ENCODE assay signal across 8 cellular contexts in genomic region chr1:16440150-16440479, GRCh38. TPM values are rescaled to one million over a fixed set of nuclear protein-coding genes. Genes with fewer than 3 reads are reported as not detected.
DNase-seq lines count a peak whose midpoint lies in the region; ATAC-seq, FAIRE-seq and TF ChIP-seq lines count a peak whose summit lies in the region.

No MANE protein-coding gene starts in this region.

- peak overlapping the region; percentile 88 for H3K4me2 ChIP-seq in astrocyte (ENCODE audit: low read length)

- peak overlapping the region; percentile 96 for H3K4me3 ChIP-seq in astrocyte (ENCODE audit: insufficient read depth, low read depth, low read length)
- peak overlapping the region; percentile 72 to 96 (median 93) for H3K4me3 ChIP-seq in right lobe of liver
- no peak overlapping the region for H3K4me3 ChIP-seq in aorta (ENCODE audit: low read length in 2 of 2)

- peak overlapping the region; percentile 100 for H2AFZ ChIP-seq in astrocyte (ENCODE audit: low read depth, low read length)

- H3K27ac Mint-ChIP-seq in astrocyte (ENCODE audit: unreplicated experiment), result peak overlapping the region; percentile 91

- peak overlapping the region; percentile 96 for H3K9ac ChIP-seq in astrocyte (ENCODE audit: low read length)

- TF ChIP-seq CTCF in astrocyte (IDR thresholded peaks at IDR 0.05; ENCODE audit: insufficient read depth, low read depth, low read length) (no peak), right lobe of liver (IDR thresholded peaks at IDR 0.05) (no peak)

- intact Hi-C loops in right lobe of liver (cut with DNase I) (no loop called here), aorta (cut with DNase I) (loop anchor here (2.0 to 5.0 kb wide), 2 partner anchors 73 kb away; partner anchors contain the start of gene SZRD1 (in 2 of the 2))

- peak overlapping the region; percentile 97 for H3K4me3 Mint-ChIP-seq in astrocyte (ENCODE audit: unreplicated experiment)

- peaks cover 15% of the 10 kb centered on the region for H3K36me3 ChIP-seq in astrocyte (ENCODE audit: insufficient read depth, low read length)
- H3K36me3 ChIP-seq in right lobe of liver, result peaks cover 0 to 13% (median 1%) of the 10 kb centered on the region in 4 donors
- H3K36me3 ChIP-seq in aorta (ENCODE audit: control insufficient read depth in 1 of 2, insufficient read depth in 2 of 2, low read length in 1 of 2), result no peaks in the 10 kb centered on the region

- H3K4me1 ChIP-seq in astrocyte (ENCODE audit: insufficient read depth, low read length) (no peaks in the 10 kb centered on the region), right lobe of liver (no peaks in the 10 kb centered on the region), aorta (ENCODE audit: control insufficient read depth in 1 of 2, insufficient read depth in 2 of 2, low read length in 2 of 2) (no peaks in the 10 kb centered on the region)

- ATAC-seq in HG03159 (IDR thresholded peaks at IDR 0.05; ENCODE audit: unreplicated experiment) (peak; percentile 25), right lobe of liver (peak in 1 of 4 donors; percentile 19), aorta (ENCODE audit: low FRiP score) (peak; percentile 37)

- H3K9me3 ChIP-seq in astrocyte (ENCODE audit: insufficient read depth, low read depth, low read length) (no peaks in the 10 kb centered on the region), right lobe of liver (no peaks in the 10 kb centered on the region), aorta (ENCODE audit: control insufficient read depth, low read length) (no peaks in the 10 kb centered on the region)

- WGBS in right lobe of liver (ENCODE audit: insufficient coverage, low coverage, low lambda C conversion rate, missing lambda C conversion rate), result 89% methylated on average over 2 of the region's 7 CpGs
- 29 to 36% methylated on average over 7 of the region's 7 CpGs for WGBS in aorta, 2 donors

- peaks cover 44% of the 10 kb centered on the region for H3K79me2 ChIP-seq in astrocyte (ENCODE audit: insufficient read depth, low read length)

- H3K9me3 Mint-ChIP-seq in astrocyte (ENCODE audit: unreplicated experiment), result no peaks in the 10 kb centered on the region

- FAIRE-seq in astrocyte (lab: Jason Lieb, UNC), result no peak

- no peak for TF ChIP-seq POLR2A in right lobe of liver (IDR thresholded peaks at IDR 0.05)

- peaks cover 2% of the 10 kb centered on the region for H3K27me3 Mint-ChIP-seq in astrocyte (ENCODE audit: low read depth, unreplicated experiment)

- peaks cover 25% of the 10 kb centered on the region for H4K20me1 ChIP-seq in astrocyte (ENCODE audit: insufficient read depth, low read length)

- DNase-seq in NCI-H510A (lab: John Stamatoyannopoulos, UW) (peak; percentile 61), NCI-H510A treated with DMSO at 0.1 percent for 48 hours (lab: John Stamatoyannopoulos, UW) (no peak), astrocyte (ENCODE audit: low read depth) (no peak), right lobe of liver (peak in 1 of 3 donors; percentile 49), aorta (no peak), D341Med (ENCODE audit: low spot score) (no peak)
- no peak for DNase-seq in activated CD8-positive, alpha-beta memory T cell treated with anti-CD3 and anti-CD28 coated beads, Interleukin-2, amount 50 U/mL, for 48 hours

- H3K27ac ChIP-seq in astrocyte (ENCODE audit: low read depth, low read length) (no peak overlapping the region), right lobe of liver (peak overlapping the region; percentile 67 to 79 (median 74)), aorta (ENCODE audit: low read depth in 1 of 2, low read length in 2 of 2) (no peak overlapping the region)

- peaks cover 10% of the 10 kb centered on the region for H3K36me3 Mint-ChIP-seq in astrocyte (ENCODE audit: low read depth, unreplicated experiment)

- H3K27me3 ChIP-seq in astrocyte (ENCODE audit: insufficient read depth, low read length), result no peaks in the 10 kb centered on the region
- no peaks in the 10 kb centered on the region for H3K27me3 ChIP-seq in right lobe of liver
- no peaks in the 10 kb centered on the region for H3K27me3 ChIP-seq in aorta (ENCODE audit: control insufficient read depth in 1 of 2, insufficient read depth in 2 of 2, low read length in 1 of 2)

- H3K4me1 Mint-ChIP-seq in astrocyte (ENCODE audit: low read depth, unreplicated experiment), result peaks cover 4% of the 10 kb centered on the region

RNA-seq across cellular contexts. Expression of gene NECAP2, which starts 0.4 kb away (rescaled TPM):
- total RNA-seq in astrocyte, result 78.2 and 80.9 TPM in 2 replicates
- 10 to 100 TPM; 13.9 to 28.3 (median 24.2) TPM for total RNA-seq in right lobe of liver
- 10 to 100 TPM; 38.1 to 60.4 TPM for total RNA-seq in aorta
- polyA plus RNA-seq in aorta, result 10 to 100 TPM; 37.5 to 38.1 TPM

RNA-seq across cellular contexts. Expression of gene SPATA21, which starts 2.9 kb away (rescaled TPM):
- total RNA-seq in astrocyte (not detected in 2 replicates), right lobe of liver (1 to 10 TPM in 2 of 6 experiments, not detected in 4; 1.6 to 1.8 TPM), aorta (not detected)
- polyA plus RNA-seq in aorta, result under 1 TPM; 0.33 to 0.38 TPM

Comparison
In these comparisons a context has a peak if more than half of its experiments do, and no peak if none do; other contexts are left out.
1. H3K27ac ChIP-seq: peak in right lobe of liver (3 of 3); none in astrocyte (single experiment) and aorta (0 of 2).
2. H3K4me3 ChIP-seq: peak in astrocyte (single experiment) and right lobe of liver (3 of 3); none in aorta (0 of 2).
3. intact Hi-C loops: an anchor here in aorta (2.0 to 5.0 kb wide); none called in right lobe of liver.